15 cellular contexts compared by ENCODE assay signal in genomic region chr7:69633122-69633892, GRCh38.
"Had no signal": no experiment of that assay in that cellular context is flagged by ENCODE, and none has a peak within 500 bp of the region (broad histone marks: within the 10 kb centered on the region; RNA-seq: fewer than 3 reads in every experiment).

No MANE protein-coding gene starts in this region.

- H3K4me3 ChIP-seq: adrenal gland, thyroid gland had no signal

- DNase-seq: activated CD4-positive, alpha-beta T cell treated with anti-CD3 and anti-CD28 coated beads for 1 hour; activated CD4-positive, alpha-beta T cell treated with anti-CD3 and anti-CD28 coated beads, Interleukin-2, amount 50 U/mL, for 4 hours; activated gamma-delta T cell; adrenal gland; erythroblast; left cardiac atrium; mesendoderm; naive thymus-derived CD8-positive, alpha-beta T cell; retina; stimulated activated CD4-positive, alpha-beta T cell treated with anti-CD3 and anti-CD28 coated beads, Interleukin-12 subunit alpha, Interleukin-12 subunit beta, amount 100 ng/mL, for 4 hours; stimulated activated CD4-positive, alpha-beta T cell treated with anti-CD3 and anti-CD28 coated beads, Interleukin-1b, Interleukin-23, amount 100 ng/mL, for 48 hours; stimulated activated CD8-positive, alpha-beta memory T cell treated with anti-CD3 and anti-CD28 coated beads, Interleukin-4, amount 100 ng/mL, for 48 hours; stimulated activated naive CD4-positive, alpha-beta T cell; thyroid gland; WERI-Rb-1 had no signal

- H3K27ac ChIP-seq: adrenal gland, thyroid gland, WERI-Rb-1 had no signal
